In genomic region chr2:230602562-230603230, GRCh38 we compare ENCODE assay signal across 9 cellular contexts.
DNase-seq lines count a peak whose midpoint lies in the region; ATAC-seq, FAIRE-seq and TF ChIP-seq lines count a peak whose summit lies in the region.
"Had no signal": no experiment of that assay in that cellular context is flagged by ENCODE, and none has a peak within 500 bp of the region (broad histone marks: within the 10 kb centered on the region; RNA-seq: fewer than 3 reads in every experiment).

No MANE protein-coding gene starts in this region.

- under 1% methylated on average over 7 of the region's 7 CpGs for WGBS in GM12878 (ENCODE audit: insufficient coverage, insufficient replicate concordance, low lambda C conversion rate, missing lambda C conversion rate)

- peak overlapping the region; percentile 54 for H3K4me3 ChIP-seq in CD8-positive, alpha-beta memory T cell (ENCODE audit: low read length)
- H3K4me3 ChIP-seq in OCI-LY7 (ENCODE audit: low read depth, low read length, poor library complexity, severe bottlenecking) (peak overlapping the region; percentile 48), GM12878 (peak overlapping the region; percentile 32; the same call in 1 of the 2 replicates)

- no peak for TF ChIP-seq EP300 in GM12878 (IDR thresholded peaks at IDR 0.05; ENCODE audit: borderline replicate concordance in 1 of 2, control insufficient read depth in 1 of 2, low read depth in 2 of 2, low read length in 2 of 2)

- H3K9me2 ChIP-seq in OCI-LY7 (ENCODE audit: insufficient read depth, low read length): no peaks in the 10 kb centered on the region

- H3K27ac Mint-ChIP-seq in CD8-positive, alpha-beta memory T cell: peak overlapping the region; percentile 93 to 99 (median 98)

- in situ Hi-C loops in GM12878 (cut with MboI): loop anchor here (5.0 kb wide), 1 partner anchor 395 kb away; no protein-coding TSS in a partner anchor

- H3K9ac ChIP-seq in GM12878 (ENCODE audit: control insufficient read depth, insufficient read depth, low read length): peak overlapping the region; percentile 60

- H3K79me2 ChIP-seq in OCI-LY7 (ENCODE audit: insufficient read depth, low read depth, low read length) (no peaks in the 10 kb centered on the region), GM12878 (ENCODE audit: control insufficient read depth, insufficient read depth, low read length) (peaks cover 2% of the 10 kb centered on the region)

- POLR2A ChIA-PET in CD8-positive, alpha-beta memory T cell (lab: Charles Lee): interaction anchor here (0.6 to 1.9 kb wide), 4 partner anchors 48 to 276 kb away, joined by 3 to 7 read pairs (median 4); partner anchors contain the start of gene SP140L
- POLR2A ChIA-PET in OCI-LY7 (lab: Charles Lee) (interaction anchor here (0.5 to 1.7 kb wide), 8 partner anchors 12 to 384 kb away, joined by 3 to 6 read pairs (median 3); partner anchors contain the start of gene SP110), GM12878 (lab: Charles Lee) (interaction anchor here (0.5 to 2.4 kb wide), 18 partner anchors 8 to 604 kb away, joined by 3 to 41 read pairs (median 4); partner anchors contain the start of genes SP110 and SP140)

- no peaks in the 10 kb centered on the region for H4K20me1 ChIP-seq in OCI-LY7 (ENCODE audit: insufficient read depth, low read length)
- no peaks in the 10 kb centered on the region for H4K20me1 ChIP-seq in GM12878 (ENCODE audit: control insufficient read depth, insufficient read depth)

- H3K4me1 ChIP-seq in CD8-positive, alpha-beta memory T cell (ENCODE audit: insufficient read depth, low read length): peaks cover 44% of the 10 kb centered on the region
- peaks cover 66% of the 10 kb centered on the region for H3K4me1 ChIP-seq in OCI-LY7 (ENCODE audit: insufficient read depth, low read length, poor library complexity, severe bottlenecking)
- peaks cover 47% of the 10 kb centered on the region for H3K4me1 ChIP-seq in GM12878 (ENCODE audit: control insufficient read depth, insufficient read depth, low read length)

- no peaks in the 10 kb centered on the region for H3K27me3 Mint-ChIP-seq in CD8-positive, alpha-beta memory T cell

- H3K4me2 ChIP-seq in OCI-LY7 (ENCODE audit: low read length) (peak overlapping the region; percentile 67), GM12878 (ENCODE audit: control insufficient read depth, insufficient read depth) (peak overlapping the region; percentile 79)

- H3K9me3 ChIP-seq in CD8-positive, alpha-beta memory T cell (ENCODE audit: low read length): no peaks in the 10 kb centered on the region
- H3K9me3 ChIP-seq in OCI-LY7 (ENCODE audit: low read length): peaks cover 10% of the 10 kb centered on the region; the same call in 1 of the 2 replicates
- H3K9me3 ChIP-seq in GM12878 (replicated peaks; ENCODE audit: control insufficient read depth, insufficient read depth, low read length): peaks cover 8% of the 10 kb centered on the region

- H3K27me3 ChIP-seq in CD8-positive, alpha-beta memory T cell (ENCODE audit: insufficient read depth, low read length, poor library complexity, severe bottlenecking): no peaks in the 10 kb centered on the region
- H3K27me3 ChIP-seq in GM12878 (replicated peaks in 1 of 2; ENCODE audit: control insufficient read depth in 2 of 2, insufficient read depth in 2 of 2, low read length in 1 of 2): no peaks in the 10 kb centered on the region

- peak overlapping the region; percentile 66 for H3K27ac ChIP-seq in CD8-positive, alpha-beta memory T cell (ENCODE audit: low read depth, low read length)
- H3K27ac ChIP-seq in OCI-LY7 (ENCODE audit: low read depth, low read length, poor library complexity, severe bottlenecking) (peak overlapping the region; percentile 79), GM12878 (ENCODE audit: control insufficient read depth, insufficient read depth) (peak overlapping the region; percentile 86)

- SMC1A ChIA-PET in GM12878 (lab: Charles Lee; ENCODE audit: uncharacterized antibody, unreplicated experiment): interaction anchor here (0.8 to 6.4 kb wide), 25 partner anchors 8 to 594 kb away, joined by 3 to 82 read pairs (median 6); partner anchors contain the start of gene SP100

- peak; percentile 16; the same call in 1 of the 2 replicates for TF ChIP-seq RAD21 in GM12878 (IDR thresholded peaks at IDR 0.05; ENCODE audit: insufficient read depth, low read depth, low read length)

- peaks cover 0 to 18% (median 14%) of the 10 kb centered on the region in 5 donors for H3K9me3 Mint-ChIP-seq in CD8-positive, alpha-beta memory T cell

- ATAC-seq in GM21723 (IDR thresholded peaks at IDR 0.05; ENCODE audit: unreplicated experiment) (peak; percentile 45), GM12878 (peak; percentile 70)

- H3K4me3 Mint-ChIP-seq in CD8-positive, alpha-beta memory T cell: peak overlapping the region; percentile 35 to 92 (median 78)
- H3K4me3 Mint-ChIP-seq: neural crest cell had no signal

- H2AFZ ChIP-seq in OCI-LY7 (ENCODE audit: low read length): peak overlapping the region; percentile 55
- H2AFZ ChIP-seq in GM12878 (ENCODE audit: control insufficient read depth, low read depth, low read length): peak overlapping the region; percentile 6

- peaks cover 4 to 36% (median 5%) of the 10 kb centered on the region in 3 donors for H3K36me3 Mint-ChIP-seq in CD8-positive, alpha-beta memory T cell

- TF ChIP-seq CTCF in OCI-LY7 (conservative IDR thresholded peaks at IDR 0.05; ENCODE audit: low read length) (no peak), GM12878 (IDR thresholded peaks at IDR 0.05 in 2 of 3, conservative IDR thresholded peaks at IDR 0.05 in 1 of 3; ENCODE audit: control insufficient read depth in 2 of 3, extremely low read depth in 1 of 3, insufficient read depth in 1 of 3, low read depth in 3 of 3, low read length in 3 of 3) (no peak)

- RAD21 ChIA-PET in GM12878 (lab: Charles Lee; ENCODE audit: unreplicated experiment): interaction anchor here (0.9 to 4.3 kb wide), 30 partner anchors 8 to 535 kb away, joined by 3 to 62 read pairs (median 7); partner anchors contain the start of gene SP140L

- no TSS peak for BruUV-seq in OCI-LY7 (replicated peaks; lab: Mats Ljungman, UMichigan)
- no TSS peak for BruUV-seq in GM12878 (replicated peaks; lab: Mats Ljungman, UMichigan)

- DNase-seq in CD8-positive, alpha-beta memory T cell: peak; percentile 17 to 72 (median 57)
- peak; percentile 94 for DNase-seq in OCI-LY7 (ENCODE audit: low spot score)
- no peak for DNase-seq in GM12878 (ENCODE audit: low read depth, low spot score)
- peak; percentile 22 to 77 (median 60) for DNase-seq in stimulated activated naive CD4-positive, alpha-beta T cell (lab: John Stamatoyannopoulos, UW)
- no peak for DNase-seq in DMS 273 treated with DMSO at 0.1 percent for 48 hours (lab: John Stamatoyannopoulos, UW)
- DNase-seq in EL: no peak
- no peak for DNase-seq in SIG-M5 (lab: John Stamatoyannopoulos, UW)

- FAIRE-seq in GM12878 (lab: Jason Lieb, UNC): peak; percentile 76

- peak; percentile 74 for TF ChIP-seq POLR2A in GM12878 (IDR thresholded peaks at IDR 0.05; ENCODE audit: low read depth, low read length)

- CTCF ChIA-PET in CD8-positive, alpha-beta memory T cell (lab: Charles Lee): interaction anchor here (0.6 to 1.2 kb wide), 2 partner anchors 8 to 185 kb away, joined by 3 to 4 read pairs; no protein-coding TSS in a partner anchor
- CTCF ChIA-PET in OCI-LY7 (lab: Charles Lee; ENCODE audit: unreplicated experiment): interaction anchor here (0.7 kb wide), 1 partner anchor 632 kb away, joined by 5 read pairs; no protein-coding TSS in a partner anchor
- CTCF ChIA-PET in GM12878 (lab: Yijun Ruan, JAX): interaction anchor here (0.8 to 2.7 kb wide), 12 partner anchors 8 to 595 kb away, joined by 3 to 21 read pairs (median 6); no protein-coding TSS in a partner anchor

- peaks cover 65 to 80% (median 79%) of the 10 kb centered on the region in 3 donors for H3K4me1 Mint-ChIP-seq in CD8-positive, alpha-beta memory T cell
- H3K4me1 Mint-ChIP-seq: neural crest cell had no signal

- H3K36me3 ChIP-seq in CD8-positive, alpha-beta memory T cell (ENCODE audit: insufficient read depth, low read length): no peaks in the 10 kb centered on the region
- H3K36me3 ChIP-seq in OCI-LY7 (ENCODE audit: insufficient read depth, low read length) (peaks cover 4% of the 10 kb centered on the region; the same call in 1 of the 2 replicates), GM12878 (ENCODE audit: control insufficient read depth in 2 of 2, insufficient read depth in 2 of 2, low read length in 1 of 2) (no peaks in the 10 kb centered on the region)

- intact Hi-C loops in OCI-LY7 (cut with micrococcal nuclease; ENCODE audit: unreplicated experiment) (loop anchor here (2.0 to 10.0 kb wide), 5 partner anchors 38 to 400 kb away; partner anchors contain the start of genes SP100 and SP140L), GM12878 (cut with micrococcal nuclease; ENCODE audit: unreplicated experiment) (loop anchor here (5.0 kb wide), 1 partner anchor 155 kb away; no protein-coding TSS in a partner anchor)

TF ChIP-seq in GM12878, 131 proteins besides CTCF, POLR2A, EP300 and RAD21 (continues in another document):
- TF ChIP-seq ZBED1 (IDR thresholded peaks at IDR 0.05; ENCODE audit: borderline replicate concordance) (0 out of 2 replicates have a peak, but pooled peaks have one; percentile 35), ZBTB11 (CRISPR knock-in tag; IDR thresholded peaks at IDR 0.05) (no peak), TCF3 (IDR thresholded peaks at IDR 0.05; ENCODE audit: borderline replicate concordance, insufficient read depth, low read depth, low read length) (peak; percentile 87)

Comparison
In these comparisons a context has a peak if more than half of its experiments do, and no peak if none do; other contexts are left out.
1. DNase-seq: peak in CD8-positive, alpha-beta memory T cell (5 of 5), OCI-LY7 (single experiment) and stimulated activated naive CD4-positive, alpha-beta T cell (6 of 6); none in GM12878 (single experiment), DMS 273 treated with DMSO at 0.1 percent for 48 hours (single experiment), EL (single experiment) and SIG-M5 (single experiment).
2. Peak in every context shown above with its lines, with median percentiles within 50 percentile points of each other: H3K27ac ChIP-seq and H3K4me3 ChIP-seq.